24 cellular contexts compared by ENCODE assay signal in genomic region chr13:64997438-64997837, GRCh38.
"Had no signal": no experiment of that assay in that cellular context is flagged by ENCODE, and none has a peak within 500 bp of the region (broad histone marks: within the 10 kb centered on the region; RNA-seq: fewer than 3 reads in every experiment).

No MANE protein-coding gene starts in this region.

- H3K27ac Mint-ChIP-seq: activated CD4-positive, alpha-beta memory T cell treated with anti-CD3 and anti-CD28 coated beads, Interleukin-2, amount 10 ng/mL, durations not matched to agents 7 days and 5 days; activated CD4-positive, alpha-beta T cell treated with anti-CD3 and anti-CD28 coated beads, Interleukin-2, amount 10 ng/mL, durations not matched to agents 24 days and 14 days; activated CD8-positive, alpha-beta memory T cell treated with anti-CD3 and anti-CD28 coated beads, Interleukin-2, amount 10 ng/mL, durations not matched to agents 7 days and 5 days; activated naive CD8-positive, alpha-beta T cell treated with anti-CD3 and anti-CD28 coated beads, Interleukin-2, amount 50 U/mL, for 24 hours; activated T-helper 1 cell treated with anti-CD3 and anti-CD28 coated beads, Interleukin-12 subunit alpha, Interleukin-12 subunit beta, Interleukin-2, Interleukin-4 antibody, amounts not matched to agents 30 ng/mL and 10 ng/mL and 1 ng/mL, durations not matched to agents 14 hours and 24 hours and 36 hours; brain; naive B cell had no signal

- H3K4me1 ChIP-seq: esophagus muscularis mucosa, heart left ventricle, sigmoid colon, upper lobe of left lung had no signal

- H3K4me3 ChIP-seq: esophagus muscularis mucosa, heart left ventricle, sigmoid colon, thoracic aorta, upper lobe of left lung had no signal

- H3K27ac ChIP-seq: esophagus muscularis mucosa, heart left ventricle, sigmoid colon, thoracic aorta, upper lobe of left lung, VCaP had no signal

- H3K36me3 ChIP-seq: esophagus muscularis mucosa, heart left ventricle, sigmoid colon, thoracic aorta, upper lobe of left lung had no signal

- H3K4me3 Mint-ChIP-seq: activated CD4-positive, alpha-beta memory T cell treated with anti-CD3 and anti-CD28 coated beads, Interleukin-2, amount 10 ng/mL, durations not matched to agents 7 days and 5 days; activated CD4-positive, alpha-beta T cell treated with anti-CD3 and anti-CD28 coated beads, Interleukin-2, amount 10 ng/mL, durations not matched to agents 24 days and 14 days; activated CD8-positive, alpha-beta memory T cell treated with anti-CD3 and anti-CD28 coated beads, Interleukin-2, amount 10 ng/mL, durations not matched to agents 7 days and 5 days; activated naive CD8-positive, alpha-beta T cell treated with anti-CD3 and anti-CD28 coated beads, Interleukin-2, amount 50 U/mL, for 24 hours; activated T-helper 1 cell treated with anti-CD3 and anti-CD28 coated beads, Interleukin-12 subunit alpha, Interleukin-12 subunit beta, Interleukin-2, Interleukin-4 antibody, amounts not matched to agents 30 ng/mL and 10 ng/mL and 1 ng/mL, durations not matched to agents 14 hours and 24 hours and 36 hours; brain; naive B cell had no signal

- ATAC-seq: activated CD4-positive, CD25-positive, alpha-beta regulatory T cell treated with anti-CD3 and anti-CD28 coated beads, Interleukin-2, amount 50 U/mL, for 24 hours; activated CD8-positive, alpha-beta memory T cell treated with anti-CD3 and anti-CD28 coated beads, Interleukin-2, amount 10 ng/mL, durations not matched to agents 7 days and 5 days; activated naive CD8-positive, alpha-beta T cell treated with anti-CD3 and anti-CD28 coated beads, Interleukin-2, amount 50 U/mL, for 24 hours; heart left ventricle; left colon had no signal

- DNase-seq: activated CD4-positive, alpha-beta memory T cell treated with anti-CD3 and anti-CD28 coated beads, Interleukin-2, amount 10 ng/mL, durations not matched to agents 7 days and 5 days; activated CD4-positive, alpha-beta T cell treated with anti-CD3 and anti-CD28 coated beads, Interleukin-2, amount 10 ng/mL, durations not matched to agents 24 days and 14 days; activated CD8-positive, alpha-beta memory T cell treated with anti-CD3 and anti-CD28 coated beads, Interleukin-2, amount 10 ng/mL, durations not matched to agents 7 days and 5 days; activated gamma-delta T cell; activated naive CD4-positive, alpha-beta T cell treated with anti-CD3 and anti-CD28 coated beads, Interleukin-2, amount 50 U/mL, for 16 hours; activated naive CD8-positive, alpha-beta T cell treated with anti-CD3 and anti-CD28 coated beads, Interleukin-2, amount 50 U/mL, for 24 hours; caudate nucleus; effector memory CD4-positive, alpha-beta T cell; heart left ventricle; islet precursor cell; left colon; mesendoderm; naive B cell; retina; sigmoid colon; stimulated activated CD4-positive, alpha-beta T cell treated with anti-CD3 and anti-CD28 coated beads, Interleukin-2, amount 100 ng/mL, for 48 hours; stimulated activated naive CD4-positive, alpha-beta T cell; upper lobe of left lung had no signal

- H3K27me3 ChIP-seq: esophagus muscularis mucosa, heart left ventricle, sigmoid colon, upper lobe of left lung had no signal

- H3K9me3 ChIP-seq: esophagus muscularis mucosa, heart left ventricle, sigmoid colon, thoracic aorta, upper lobe of left lung had no signal

- H3K9me3 Mint-ChIP-seq: brain had no signal

- H3K36me3 Mint-ChIP-seq: activated CD8-positive, alpha-beta memory T cell treated with anti-CD3 and anti-CD28 coated beads, Interleukin-2, amount 10 ng/mL, durations not matched to agents 7 days and 5 days; brain; naive B cell had no signal

- H3K4me1 Mint-ChIP-seq: activated CD4-positive, alpha-beta memory T cell treated with anti-CD3 and anti-CD28 coated beads, Interleukin-2, amount 10 ng/mL, durations not matched to agents 7 days and 5 days; activated CD4-positive, alpha-beta T cell treated with anti-CD3 and anti-CD28 coated beads, Interleukin-2, amount 10 ng/mL, durations not matched to agents 24 days and 14 days; activated CD8-positive, alpha-beta memory T cell treated with anti-CD3 and anti-CD28 coated beads, Interleukin-2, amount 10 ng/mL, durations not matched to agents 7 days and 5 days; activated naive CD8-positive, alpha-beta T cell treated with anti-CD3 and anti-CD28 coated beads, Interleukin-2, amount 50 U/mL, for 24 hours; brain had no signal

- H3K27me3 Mint-ChIP-seq: activated CD4-positive, alpha-beta memory T cell treated with anti-CD3 and anti-CD28 coated beads, Interleukin-2, amount 10 ng/mL, durations not matched to agents 7 days and 5 days; activated CD4-positive, alpha-beta T cell treated with anti-CD3 and anti-CD28 coated beads, Interleukin-2, amount 10 ng/mL, durations not matched to agents 24 days and 14 days; activated CD8-positive, alpha-beta memory T cell treated with anti-CD3 and anti-CD28 coated beads, Interleukin-2, amount 10 ng/mL, durations not matched to agents 7 days and 5 days; activated naive CD8-positive, alpha-beta T cell treated with anti-CD3 and anti-CD28 coated beads, Interleukin-2, amount 50 U/mL, for 24 hours; naive B cell had no signal
